In genomic region chr22:23520875-23521441, GRCh38 we compare ENCODE assay signal across 9 cellular contexts. TPM values are rescaled to one million over a fixed set of nuclear protein-coding genes. Genes with fewer than 3 reads are reported as not detected.
A peak's percentile ranks its signal among the peaks of the same experiment; 100 is the strongest.
DNase-seq lines count a peak whose midpoint lies in the region; ATAC-seq and TF ChIP-seq lines count a peak whose summit lies in the region.
"Had no signal": no experiment of that assay in that cellular context is flagged by ENCODE, and none has a peak within 500 bp of the region (broad histone marks: within the 10 kb centered on the region; RNA-seq: fewer than 3 reads in every experiment).

No MANE protein-coding gene starts in this region.

- H3K4me3 ChIP-seq in astrocyte of the cerebellum (ENCODE audit: low read depth, low read length), result peak overlapping the region; percentile 20
- H3K4me3 ChIP-seq in iPS-18c (ENCODE audit: insufficient read depth, low read depth, low read length), result peak overlapping the region; percentile 34; the same call in 1 of the 2 replicates
- no peak overlapping the region for H3K4me3 ChIP-seq in lower leg skin (ENCODE audit: low read depth, poor library complexity, severe bottlenecking)

- no peaks in the 10 kb centered on the region for H3K9me3 Mint-ChIP-seq in HFFc6
- no peaks in the 10 kb centered on the region for H3K9me3 Mint-ChIP-seq in stimulated activated effector memory CD8-positive, alpha-beta T cell treated with anti-CD3 and anti-CD28 coated beads, Interleukin-12 subunit alpha, Interleukin-12 subunit beta, amount 100 ng/mL, for 72 hours

- no peak for ATAC-seq in stimulated activated effector memory CD8-positive, alpha-beta T cell treated with anti-CD3 and anti-CD28 coated beads, Interleukin-12 subunit alpha, Interleukin-12 subunit beta, amount 100 ng/mL, for 72 hours
- no peak for ATAC-seq in GM21381 (IDR thresholded peaks at IDR 0.05; ENCODE audit: unreplicated experiment)

- DNase-seq in AG08395 (ENCODE audit: low spot score), result peak; percentile 40
- peak; percentile 55 for DNase-seq in HFFc6
- DNase-seq in astrocyte of the cerebellum (ENCODE audit: low read depth), result no peak
- no peak for DNase-seq in stimulated activated effector memory CD8-positive, alpha-beta T cell treated with anti-CD3 and anti-CD28 coated beads, Interleukin-12 subunit alpha, Interleukin-12 subunit beta, amount 100 ng/mL, for 72 hours (ENCODE audit: low spot score in 2 of 2)
- no peak for DNase-seq in lower leg skin (ENCODE audit: low spot score in 2 of 2)
- no peak for DNase-seq in stimulated activated CD4-positive, alpha-beta T cell treated with anti-CD3 and anti-CD28 coated beads, Interleukin-1b, Interleukin-23, amount 100 ng/mL, for 48 hours

- no peaks in the 10 kb centered on the region; the same call in none of the 2 replicates for H3K27me3 Mint-ChIP-seq in HFFc6 (ENCODE audit: insufficient read depth)

- WGBS in lower leg skin, 2 donors, result 29 to 42% methylated on average over 28 of the region's 28 CpGs

- TF ChIP-seq CTCF in HFFc6 (IDR thresholded peaks at IDR 0.05) (no peak), astrocyte of the cerebellum (IDR thresholded peaks at IDR 0.05; ENCODE audit: low read depth, low read length, missing control alignments) (no peak), lower leg skin (IDR thresholded peaks at IDR 0.05) (no peak)

- no peaks in the 10 kb centered on the region for H3K36me3 Mint-ChIP-seq in HFFc6 (ENCODE audit: low read depth)
- H3K36me3 Mint-ChIP-seq in stimulated activated effector memory CD8-positive, alpha-beta T cell treated with anti-CD3 and anti-CD28 coated beads, Interleukin-12 subunit alpha, Interleukin-12 subunit beta, amount 100 ng/mL, for 72 hours, result no peaks in the 10 kb centered on the region

- H3K4me3 Mint-ChIP-seq in HFFc6, result peak overlapping the region; percentile 78
- peak overlapping the region; percentile 45 for H3K4me3 Mint-ChIP-seq in stimulated activated effector memory CD8-positive, alpha-beta T cell treated with anti-CD3 and anti-CD28 coated beads, Interleukin-12 subunit alpha, Interleukin-12 subunit beta, amount 100 ng/mL, for 72 hours

- H3K9me3 ChIP-seq in iPS-18c (ENCODE audit: control insufficient read depth, insufficient read depth, low read length), result peaks cover 1% of the 10 kb centered on the region

- H3K4me1 Mint-ChIP-seq in HFFc6 (ENCODE audit: low read depth), result peaks cover 27% of the 10 kb centered on the region
- no peaks in the 10 kb centered on the region for H3K4me1 Mint-ChIP-seq in stimulated activated effector memory CD8-positive, alpha-beta T cell treated with anti-CD3 and anti-CD28 coated beads, Interleukin-12 subunit alpha, Interleukin-12 subunit beta, amount 100 ng/mL, for 72 hours

- in situ Hi-C loops in astrocyte of the cerebellum (cut with HindIII; ENCODE audit: low sequenced_read_pairs), result no loop called here

- H3K27ac Mint-ChIP-seq in HFFc6, result peak overlapping the region; percentile 98
- peak overlapping the region; percentile 34 for H3K27ac Mint-ChIP-seq in stimulated activated effector memory CD8-positive, alpha-beta T cell treated with anti-CD3 and anti-CD28 coated beads, Interleukin-12 subunit alpha, Interleukin-12 subunit beta, amount 100 ng/mL, for 72 hours

- intact Hi-C loops in lower leg skin (cut with DNase I; ENCODE audit: low total_unique reads), result no loop called here

- no peak for TF ChIP-seq POLR2A in lower leg skin (IDR thresholded peaks at IDR 0.05)

RNA-seq across cellular contexts. Expression of gene IGLL1, which starts 59.1 kb away (rescaled TPM):
- not detected for total RNA-seq in HFFc6 (2021; fragmentation: NEBNext Ultra II Directional; extraction: Animal tissue kit (Norgen Biotek cat#: 25700))
- total RNA-seq in lower leg skin, result not detected
- total RNA-seq: pulmonary artery endothelial cell had no signal

Comparison
In these comparisons a context has a peak if more than half of its experiments do, and no peak if none do; other contexts are left out.
1. DNase-seq: peak in AG08395 (single experiment) and HFFc6 (single experiment); none in astrocyte of the cerebellum (single experiment), stimulated activated effector memory CD8-positive, alpha-beta T cell treated with anti-CD3 and anti-CD28 coated beads, Interleukin-12 subunit alpha, Interleukin-12 subunit beta, amount 100 ng/mL, for 72 hours (0 of 2), lower leg skin (0 of 2) and stimulated activated CD4-positive, alpha-beta T cell treated with anti-CD3 and anti-CD28 coated beads, Interleukin-1b, Interleukin-23, amount 100 ng/mL, for 48 hours (single experiment).